ENCODE assay signal across 8 cellular contexts in the genomic region with DNA sequence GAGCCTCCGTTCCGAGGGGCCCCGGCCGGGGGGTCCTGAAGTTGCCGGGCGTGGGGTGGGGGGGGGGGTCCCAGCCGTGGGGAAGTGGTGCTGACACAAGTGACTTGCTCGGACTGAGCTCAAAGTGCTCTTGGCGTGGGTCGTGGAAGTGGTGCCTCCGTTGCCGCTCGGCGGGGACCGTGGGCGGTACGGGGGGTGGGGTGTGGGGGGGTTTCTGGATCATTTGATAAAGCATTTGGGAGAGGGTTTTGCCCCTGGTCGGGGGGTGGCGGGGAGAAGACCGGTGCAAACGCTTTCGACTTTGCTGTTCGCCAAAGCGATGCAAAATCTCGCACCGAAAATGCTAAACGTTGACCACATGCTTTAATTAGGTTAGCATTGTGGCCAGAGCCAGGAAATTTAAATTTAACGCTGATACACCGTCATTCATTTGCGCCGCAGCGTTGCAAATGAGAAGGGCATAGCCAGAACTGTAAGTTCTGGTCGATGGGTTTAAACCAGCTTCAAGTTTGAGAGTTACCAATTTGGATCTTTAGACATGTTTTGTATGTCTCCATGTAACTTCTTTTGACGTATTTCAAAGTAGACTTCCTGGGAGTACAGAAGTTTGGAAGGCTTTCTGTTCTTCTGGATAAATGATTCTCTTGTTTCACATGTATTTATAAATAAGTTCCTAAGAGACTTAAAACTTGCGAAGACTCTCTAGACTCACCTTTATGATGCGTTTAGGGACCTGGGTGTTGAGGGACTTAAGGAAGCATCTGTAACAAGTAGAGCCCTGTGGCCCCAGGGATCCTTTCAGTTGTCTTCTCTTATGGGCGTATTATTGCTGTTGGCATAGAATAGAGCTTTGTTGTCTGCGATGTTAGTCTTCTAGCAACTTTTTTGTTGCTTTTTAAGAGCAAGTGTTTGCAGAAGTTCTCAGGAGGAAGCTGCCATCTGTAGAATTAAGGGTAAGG. TPM values are rescaled to one million over a fixed set of nuclear protein-coding genes. Genes with fewer than 3 reads are reported as not detected.
A peak's percentile ranks its signal among the peaks of the same experiment; 100 is the strongest.
DNase-seq lines count a peak whose midpoint lies in the region; ATAC-seq and TF ChIP-seq lines count a peak whose summit lies in the region.

No MANE protein-coding gene starts in this region.

- CTCF ChIA-PET in BJ (lab: Yijun Ruan, JAX), result no interaction called here
- CTCF ChIA-PET in RWPE1 (lab: Yijun Ruan, JAX), result interaction anchor here (0.8 kb wide), 1 partner anchor 460 kb away, joined by 3 read pairs; no protein-coding TSS in a partner anchor

- TF ChIP-seq CTCF in BJ (IDR thresholded peaks at IDR 0.05; ENCODE audit: insufficient read depth, low read depth, low read length), result no peak
- TF ChIP-seq CTCF in RWPE1 (conservative IDR thresholded peaks at IDR 0.05; ENCODE audit: low read depth), result no peak
- no peak for TF ChIP-seq CTCF in brain microvascular endothelial cell (IDR thresholded peaks at IDR 0.05; ENCODE audit: low read depth, low read length, missing control alignments)

- H3K4me3 ChIP-seq in BJ (ENCODE audit: low read depth, low read length) (peak overlapping the region; percentile 72), brain microvascular endothelial cell (ENCODE audit: low read depth, low read length) (peak overlapping the region; percentile 63)

- H3K36me3 ChIP-seq in BJ (ENCODE audit: control insufficient read depth, insufficient read depth, low read length) (no peaks in the 10 kb centered on the region), brain microvascular endothelial cell (replicated peaks) (no peaks in the 10 kb centered on the region)

- DNase-seq in BJ (ENCODE audit: low read depth) (no peak), RWPE1 (ENCODE audit: low spot score) (no peak), brain microvascular endothelial cell (peak; percentile 17), left colon (peak; percentile 44 to 46), LoVo (ENCODE audit: low spot score) (no peak)
- DNase-seq in stimulated activated CD8-positive, alpha-beta memory T cell treated with anti-CD3 and anti-CD28 coated beads, Interleukin-4, amount 100 ng/mL, for 24 hours (ENCODE audit: low read depth), result peak; percentile 11

- POLR2A ChIA-PET in BJ (lab: Charles Lee), result interaction anchor here (0.6 kb wide), 2 partner anchors 57 to 406 kb away, joined by 5 to 7 read pairs; no protein-coding TSS in a partner anchor
- POLR2A ChIA-PET in RWPE1 (lab: Yijun Ruan, JAX; ENCODE audit: low non-redundant PET), result no interaction called here

- in situ Hi-C loops in brain microvascular endothelial cell (cut with HindIII; ENCODE audit: low pct_ligation_motif_present, low sequenced_read_pairs), result no loop called here

- ATAC-seq in GM21576 (IDR thresholded peaks at IDR 0.05; ENCODE audit: unreplicated experiment) (peak; percentile 17), left colon (no peak), HG02973 (IDR thresholded peaks at IDR 0.05; ENCODE audit: unreplicated experiment) (no peak)

- intact Hi-C loops in left colon (cut with DNase I, micrococcal nuclease), result no loop called here

- peaks cover 5% of the 10 kb centered on the region; the same call in 1 of the 2 replicates for H3K27me3 ChIP-seq in BJ (ENCODE audit: control insufficient read depth, insufficient read depth, low read length)
- peaks cover 3% of the 10 kb centered on the region for H3K27me3 ChIP-seq in brain microvascular endothelial cell (replicated peaks)

- H3K27ac ChIP-seq in RWPE1, result peak overlapping the region; percentile 89
- no peak overlapping the region for H3K27ac ChIP-seq in brain microvascular endothelial cell

RNA-seq across cellular contexts. Expression of gene CDYL, which starts 1.0 kb away (rescaled TPM):
- 21.6 and 21.9 TPM in 2 replicates for polyA plus RNA-seq in BJ (2011; rRNA removed)
- polyA minus RNA-seq in BJ (2011; rRNA and poly(A)+ RNA removed), result 46.0 and 47.1 TPM in 2 replicates
- 10 to 100 TPM; 56.7 to 56.8 TPM for total RNA-seq in left colon

Comparison
In these comparisons a context has a peak if more than half of its experiments do, and no peak if none do; other contexts are left out.
1. DNase-seq: peak in brain microvascular endothelial cell (single experiment), left colon (2 of 2) and stimulated activated CD8-positive, alpha-beta memory T cell treated with anti-CD3 and anti-CD28 coated beads, Interleukin-4, amount 100 ng/mL, for 24 hours (single experiment); none in BJ (single experiment), RWPE1 (single experiment) and LoVo (single experiment).